8 cellular contexts compared by ENCODE assay signal in genomic region chr11:121466063-121466794, GRCh38. TPM values are rescaled to one million over a fixed set of nuclear protein-coding genes. Genes with fewer than 3 reads are reported as not detected.
DNase-seq lines count a peak whose midpoint lies in the region; ATAC-seq lines count a peak whose summit lies in the region.

No MANE protein-coding gene starts in this region.

- H3K27ac Mint-ChIP-seq in activated T-cell treated with anti-CD3 and anti-CD28 coated beads, Interleukin-2, amount 50 U/mL, for 72 hours: peak overlapping the region; percentile 64

- peaks cover 0 to 3% of the 10 kb centered on the region in 2 donors for H3K9me3 Mint-ChIP-seq in activated T-cell treated with anti-CD3 and anti-CD28 coated beads, Interleukin-2, amount 50 U/mL, for 72 hours

- H3K27me3 Mint-ChIP-seq in activated T-cell treated with anti-CD3 and anti-CD28 coated beads, Interleukin-2, amount 50 U/mL, for 72 hours (ENCODE audit: low read depth): no peaks in the 10 kb centered on the region

- peaks cover 98% of the 10 kb centered on the region for H3K4me1 Mint-ChIP-seq in activated T-cell treated with anti-CD3 and anti-CD28 coated beads, Interleukin-2, amount 50 U/mL, for 72 hours (ENCODE audit: low read depth)

- DNase-seq in activated naive CD4-positive, alpha-beta T cell treated with Interleukin-2 at 50 U/mL for 16 hours: peak; percentile 56
- DNase-seq in activated naive CD4-positive, alpha-beta T cell (lab: John Stamatoyannopoulos, UW): no peak
- DNase-seq in NCI-H226: peak; percentile 99
- peak; percentile 43 to 45 for DNase-seq in activated T-cell treated with anti-CD3 and anti-CD28 coated beads, Interleukin-2, amount 50 U/mL, for 72 hours
- DNase-seq in foreskin melanocyte: peak; percentile 38
- DNase-seq in non-pigmented ciliary epithelial cell (ENCODE audit: low read depth): peak; percentile 83

- H3K36me3 Mint-ChIP-seq in activated T-cell treated with anti-CD3 and anti-CD28 coated beads, Interleukin-2, amount 50 U/mL, for 72 hours (ENCODE audit: insufficient read depth in 2 of 2): peaks cover 5 to 9% of the 10 kb centered on the region in 2 donors

- H3K4me3 Mint-ChIP-seq in activated T-cell treated with anti-CD3 and anti-CD28 coated beads, Interleukin-2, amount 50 U/mL, for 72 hours: peak overlapping the region; percentile 58 to 82

- no peak for ATAC-seq in activated T-cell treated with anti-CD3 and anti-CD28 coated beads, Interleukin-2, amount 50 U/mL, for 72 hours (replicated peaks in 1 of 2)
- ATAC-seq in HG03432 (IDR thresholded peaks at IDR 0.05; ENCODE audit: unreplicated experiment): no peak
- no peak for ATAC-seq in GM18909 (IDR thresholded peaks at IDR 0.05; ENCODE audit: poor library complexity, unreplicated experiment)

RNA-seq across cellular contexts. Expression of gene SORL1, which starts 14.1 kb away (rescaled TPM):
- 10 to 100 TPM; 66.3 to 80.0 TPM for total RNA-seq in activated T-cell treated with anti-CD3 and anti-CD28 coated beads, Interleukin-2, amount 50 U/mL, for 72 hours

Comparison
In these comparisons a context has a peak if more than half of its experiments do, and no peak if none do; other contexts are left out.
1. DNase-seq: peak in activated naive CD4-positive, alpha-beta T cell treated with Interleukin-2 at 50 U/mL for 16 hours (single experiment), NCI-H226 (single experiment), activated T-cell treated with anti-CD3 and anti-CD28 coated beads, Interleukin-2, amount 50 U/mL, for 72 hours (2 of 2), foreskin melanocyte (single experiment) and non-pigmented ciliary epithelial cell (single experiment); none in activated naive CD4-positive, alpha-beta T cell (0 of 4).